8 cellular contexts compared by ENCODE assay signal in the genomic region with DNA sequence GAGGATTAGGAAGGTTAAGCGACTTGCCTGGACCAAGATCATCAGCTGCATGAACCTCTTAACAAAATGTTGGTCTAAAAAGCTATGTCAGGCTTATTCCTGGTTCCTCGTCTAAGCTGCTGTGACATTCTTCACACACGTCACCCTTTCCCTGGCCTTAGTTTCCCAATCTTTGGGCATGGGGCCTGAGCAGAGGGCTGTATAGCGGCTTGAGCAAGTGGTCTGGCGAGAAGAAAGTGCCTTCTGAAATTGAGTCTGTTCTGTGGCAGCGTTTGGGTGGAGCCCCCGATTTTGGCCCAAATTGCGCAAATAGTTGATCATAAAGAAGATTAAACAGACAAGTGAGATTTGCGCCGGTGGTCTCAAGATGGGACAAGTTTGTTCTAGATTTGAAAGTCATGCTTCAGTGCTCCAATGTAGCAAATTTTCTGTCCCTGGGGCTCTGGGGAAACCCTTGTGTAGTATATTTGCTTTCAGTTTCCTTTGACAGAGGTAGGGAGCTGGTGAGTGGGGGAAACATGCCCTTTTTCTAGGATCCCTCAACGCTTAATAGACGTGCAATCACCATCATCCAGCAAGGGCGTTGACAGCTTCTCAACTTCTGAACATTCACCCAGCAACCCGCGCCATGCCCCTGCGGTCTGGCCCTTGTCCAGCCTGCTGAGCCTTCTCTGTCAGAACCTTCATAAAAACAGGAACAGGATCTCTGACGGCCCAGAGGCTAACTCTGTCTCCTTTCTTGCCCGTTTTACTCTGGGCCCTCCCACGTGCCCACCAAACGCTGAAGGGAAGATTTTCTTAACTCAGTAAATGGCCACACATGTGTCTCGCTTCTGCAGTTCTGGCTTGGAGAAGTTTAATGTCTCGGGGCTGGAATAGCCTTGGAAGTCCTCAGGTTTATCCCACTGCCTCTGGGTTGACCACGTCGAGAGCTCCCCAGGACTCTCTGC. TPM values are rescaled to one million over a fixed set of nuclear protein-coding genes. Genes with fewer than 3 reads are reported as not detected.
DNase-seq lines count a peak whose midpoint lies in the region; ATAC-seq and TF ChIP-seq lines count a peak whose summit lies in the region.

No MANE protein-coding gene starts in this region.

- no peak overlapping the region for H3K4me3 Mint-ChIP-seq in progenitor cell of endocrine pancreas (ENCODE audit: low read depth)
- H3K4me3 Mint-ChIP-seq in glutamatergic neuron (ENCODE audit: unreplicated experiment): no peak overlapping the region

- H3K27me3 ChIP-seq in body of pancreas (no peaks in the 10 kb centered on the region), PC-9 (ENCODE audit: insufficient read depth, low read depth) (peaks cover 85% of the 10 kb centered on the region)

- CTCF ChIA-PET in PC-9 (lab: Charles Lee): no interaction called here

- H3K9me3 Mint-ChIP-seq in progenitor cell of endocrine pancreas (ENCODE audit: low read depth) (peaks cover 4% of the 10 kb centered on the region), glutamatergic neuron (ENCODE audit: unreplicated experiment) (no peaks in the 10 kb centered on the region)

- no peaks in the 10 kb centered on the region for H3K79me2 ChIP-seq in PC-9 (ENCODE audit: low read depth)

- TF ChIP-seq POLR2A in body of pancreas (IDR thresholded peaks at IDR 0.05): no peak

- H3K27ac Mint-ChIP-seq in progenitor cell of endocrine pancreas (no peak overlapping the region), glutamatergic neuron (ENCODE audit: unreplicated experiment) (no peak overlapping the region)

- H2AFZ ChIP-seq in PC-9: no peak overlapping the region

- H3K36me3 ChIP-seq in body of pancreas (replicated peaks in 1 of 2; ENCODE audit: insufficient read depth in 1 of 2, low read depth in 2 of 2) (no peaks in the 10 kb centered on the region), PC-9 (ENCODE audit: low read depth) (no peaks in the 10 kb centered on the region)

- H3K27me3 Mint-ChIP-seq in progenitor cell of endocrine pancreas (peaks cover 24% of the 10 kb centered on the region), glutamatergic neuron (ENCODE audit: unreplicated experiment) (no peaks in the 10 kb centered on the region)

- TF ChIP-seq CTCF in body of pancreas (IDR thresholded peaks at IDR 0.05) (no peak), progenitor cell of endocrine pancreas (IDR thresholded peaks at IDR 0.05; ENCODE audit: unreplicated experiment) (no peak), glutamatergic neuron (IDR thresholded peaks at IDR 0.05; ENCODE audit: partially characterized antibody, unreplicated experiment) (no peak), PC-9 (conservative IDR thresholded peaks at IDR 0.05) (no peak)

- H3K36me3 Mint-ChIP-seq in progenitor cell of endocrine pancreas (ENCODE audit: insufficient read depth) (no peaks in the 10 kb centered on the region), glutamatergic neuron (ENCODE audit: unreplicated experiment) (peaks cover 5% of the 10 kb centered on the region)

- POLR2A ChIA-PET in PC-9 (lab: Charles Lee; ENCODE audit: unreplicated experiment): no interaction called here

- no peak overlapping the region for H3K4me2 ChIP-seq in PC-9

- H3K4me1 ChIP-seq in body of pancreas (no peaks in the 10 kb centered on the region), PC-9 (replicated peaks; ENCODE audit: insufficient read depth) (no peaks in the 10 kb centered on the region)

- no TSS peak for BruUV-seq in PC-9 (replicated peaks; lab: Mats Ljungman, UMichigan)

- WGBS in body of pancreas, 2 donors: 67 to 73% methylated on average over 23 to 24 of the region's 24 CpGs

- H4K20me1 ChIP-seq in PC-9 (ENCODE audit: insufficient read depth): no peaks in the 10 kb centered on the region

- H3K9me2 ChIP-seq in PC-9 (ENCODE audit: insufficient read depth): no peaks in the 10 kb centered on the region

- no peaks in the 10 kb centered on the region for H3F3A ChIP-seq in PC-9 (ENCODE audit: insufficient read depth, low read depth)

- intact Hi-C loops in body of pancreas (cut with DNase I): no loop called here
- intact Hi-C loops in PC-9 (cut with micrococcal nuclease; ENCODE audit: unreplicated experiment): no loop called here

- H3K9me3 ChIP-seq in body of pancreas: no peaks in the 10 kb centered on the region
- H3K9me3 ChIP-seq in PC-9 (ENCODE audit: insufficient read depth, low read depth): no peaks in the 10 kb centered on the region

- H3K4me3 ChIP-seq in body of pancreas (no peak overlapping the region), PC-9 (no peak overlapping the region)

- peaks cover 7% of the 10 kb centered on the region for H3K4me1 Mint-ChIP-seq in progenitor cell of endocrine pancreas (ENCODE audit: low read depth)
- H3K4me1 Mint-ChIP-seq in glutamatergic neuron (ENCODE audit: low read depth, unreplicated experiment): no peaks in the 10 kb centered on the region

- DNase-seq in NOMO-1 treated with DMSO at 0.1 percent for 48 hours (lab: John Stamatoyannopoulos, UW; ENCODE audit: unreplicated experiment): peak; percentile 86
- DNase-seq in body of pancreas: peak in 3 of 4 donors; percentile 17 to 75 (median 30)
- peak; percentile 8 for DNase-seq in progenitor cell of endocrine pancreas (ENCODE audit: low spot score, unreplicated experiment)
- no peak for DNase-seq in glutamatergic neuron
- no peak for DNase-seq in NCI-H2171 treated with DMSO at 0.1 percent for 48 hours (lab: John Stamatoyannopoulos, UW)
- DNase-seq in PC-9: no peak

- H3K27ac ChIP-seq in body of pancreas: no peak overlapping the region
- no peak overlapping the region for H3K27ac ChIP-seq in PC-9

- ATAC-seq in GM18519 (IDR thresholded peaks at IDR 0.05; ENCODE audit: low FRiP score, unreplicated experiment) (peak; percentile 44), HG02610 (IDR thresholded peaks at IDR 0.05; ENCODE audit: unreplicated experiment) (peak; percentile 54), body of pancreas (no peak)

RNA-seq across cellular contexts. Expression of gene CCND2, which starts 58.4 kb away (rescaled TPM):
- total RNA-seq in body of pancreas: 10 to 100 TPM; 32.2 to 88.7 TPM
- total RNA-seq in progenitor cell of endocrine pancreas: 463 and 471 TPM in 2 replicates
- 98.0 TPM for total RNA-seq in glutamatergic neuron (ENCODE audit: unreplicated experiment)
- total RNA-seq in PC-9 (2021): 0.09 TPM in 1 of 2 replicates, not detected in the other

Comparison
In these comparisons a context has a peak if more than half of its experiments do, and no peak if none do; other contexts are left out.
1. DNase-seq: peak in NOMO-1 treated with DMSO at 0.1 percent for 48 hours (single experiment), body of pancreas (3 of 4) and progenitor cell of endocrine pancreas (single experiment); none in glutamatergic neuron (single experiment), NCI-H2171 treated with DMSO at 0.1 percent for 48 hours (single experiment) and PC-9 (0 of 2).
2. RNA of gene CCND2, which starts 58.4 kb away (total RNA-seq): 463 to 471 TPM in progenitor cell of endocrine pancreas, 98.0 TPM in glutamatergic neuron (single experiment) and 32.2 to 88.7 TPM in body of pancreas; 0.09 TPM in PC-9; every median in the first group is over 10 times any median in the second.